8 cellular contexts compared by ENCODE assay signal in the genomic region with DNA sequence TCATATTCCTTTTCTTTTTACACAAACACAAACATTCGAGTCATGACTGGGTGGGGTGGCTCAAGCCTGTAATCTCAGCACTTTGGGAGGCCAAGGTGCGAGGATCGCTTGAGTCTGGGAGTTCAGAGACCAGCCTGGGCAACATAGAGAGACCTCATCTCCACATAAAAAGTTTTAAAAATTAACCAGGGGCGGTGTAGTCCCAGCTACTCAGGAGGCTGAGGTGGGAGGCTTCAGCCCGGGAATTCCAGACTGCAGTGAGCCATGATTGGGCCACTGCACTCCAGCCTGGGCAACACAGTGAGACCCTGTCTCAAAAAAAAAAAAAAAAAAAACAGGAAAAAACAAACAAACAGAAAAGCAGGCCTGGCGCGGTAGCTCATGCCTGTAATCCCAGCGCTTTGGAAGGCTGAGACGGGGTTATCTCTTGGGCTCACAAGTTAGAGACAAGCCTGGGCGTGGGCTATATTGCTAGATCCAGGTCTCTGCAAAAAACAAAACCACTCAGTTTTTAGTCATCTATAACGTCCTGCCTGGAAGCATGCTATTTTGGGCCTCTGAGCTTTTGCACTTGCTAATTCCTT.
DNase-seq lines count a peak whose midpoint lies in the region; ATAC-seq and TF ChIP-seq lines count a peak whose summit lies in the region.

No MANE protein-coding gene starts in this region.

- H3K27ac Mint-ChIP-seq in stimulated activated naive CD8-positive, alpha-beta T cell treated with anti-CD3 and anti-CD28 coated beads, Interleukin-15, Interleukin-2, amounts not matched to agents 100 ng/mL and 50 ng/mL, for 24 hours: peak overlapping the region; percentile 92

- H3K4me1 ChIP-seq in mucosa of stomach (ENCODE audit: control insufficient read depth, insufficient read depth, low read length): peaks cover 30% of the 10 kb centered on the region

- H3K27me3 Mint-ChIP-seq in stimulated activated naive CD8-positive, alpha-beta T cell treated with anti-CD3 and anti-CD28 coated beads, Interleukin-15, Interleukin-2, amounts not matched to agents 100 ng/mL and 50 ng/mL, for 24 hours: no peaks in the 10 kb centered on the region

- DNase-seq in stimulated activated naive CD8-positive, alpha-beta T cell treated with anti-CD3 and anti-CD28 coated beads, Interleukin-15, Interleukin-2, amounts not matched to agents 100 U/mL and 50 U/mL, for 24 hours: no peak
- DNase-seq in cardiac fibroblast (ENCODE audit: low read depth in 2 of 2) (no peak), DMS 273 (lab: John Stamatoyannopoulos, UW; ENCODE audit: unreplicated experiment) (no peak), NAMALWA (ENCODE audit: low spot score) (no peak)

- peaks cover 30% of the 10 kb centered on the region for H3K4me1 Mint-ChIP-seq in stimulated activated naive CD8-positive, alpha-beta T cell treated with anti-CD3 and anti-CD28 coated beads, Interleukin-15, Interleukin-2, amounts not matched to agents 100 ng/mL and 50 ng/mL, for 24 hours (ENCODE audit: low read depth)

- no peaks in the 10 kb centered on the region for H3K9me3 ChIP-seq in mucosa of stomach (ENCODE audit: control insufficient read depth, low read length)

- peak overlapping the region; percentile 85 for H3K4me3 Mint-ChIP-seq in stimulated activated naive CD8-positive, alpha-beta T cell treated with anti-CD3 and anti-CD28 coated beads, Interleukin-15, Interleukin-2, amounts not matched to agents 100 ng/mL and 50 ng/mL, for 24 hours

- no peak for ATAC-seq in stimulated activated naive CD8-positive, alpha-beta T cell treated with anti-CD3 and anti-CD28 coated beads, Interleukin-15, Interleukin-2, amounts not matched to agents 100 U/mL and 50 U/mL, for 24 hours
- ATAC-seq in GM21529 (IDR thresholded peaks at IDR 0.05; ENCODE audit: unreplicated experiment) (no peak), HG02884 (IDR thresholded peaks at IDR 0.05; ENCODE audit: unreplicated experiment) (no peak)

- peaks cover 26% of the 10 kb centered on the region for H3K36me3 Mint-ChIP-seq in stimulated activated naive CD8-positive, alpha-beta T cell treated with anti-CD3 and anti-CD28 coated beads, Interleukin-15, Interleukin-2, amounts not matched to agents 100 ng/mL and 50 ng/mL, for 24 hours (ENCODE audit: low read depth)

- no peaks in the 10 kb centered on the region for H3K36me3 ChIP-seq in mucosa of stomach (ENCODE audit: control insufficient read depth, insufficient read depth, low read length)

- peak overlapping the region; percentile 13 for H3K9ac ChIP-seq in mucosa of stomach (ENCODE audit: low read length)

- no peaks in the 10 kb centered on the region for H3K27me3 ChIP-seq in mucosa of stomach (ENCODE audit: control insufficient read depth, insufficient read depth, low read length)

- H3K9me3 Mint-ChIP-seq in stimulated activated naive CD8-positive, alpha-beta T cell treated with anti-CD3 and anti-CD28 coated beads, Interleukin-15, Interleukin-2, amounts not matched to agents 100 ng/mL and 50 ng/mL, for 24 hours: no peaks in the 10 kb centered on the region

- TF ChIP-seq CTCF in cardiac fibroblast (IDR thresholded peaks at IDR 0.05; ENCODE audit: low read depth, low read length): no peak

- peak overlapping the region; percentile 25 to 97 for H3K4me3 ChIP-seq in cardiac fibroblast (replicated peaks in 1 of 2; ENCODE audit: low read depth in 2 of 2, low read length in 2 of 2)
- peak overlapping the region; percentile 97 for H3K4me3 ChIP-seq in mucosa of stomach (ENCODE audit: low read length)
